1 cellular context compared by ENCODE assay signal in genomic region chr19:48772503-48772953, GRCh38.
TF ChIP-seq lines count a peak whose summit lies in the region.

No MANE protein-coding gene starts in this region.

TF ChIP-seq in K562, 482 proteins besides CTCF, POLR2A, EP300 and RAD21:
- no peak for TF ChIP-seq NCOA6 (IDR thresholded peaks at IDR 0.05)
- TF ChIP-seq, protein P1, sequence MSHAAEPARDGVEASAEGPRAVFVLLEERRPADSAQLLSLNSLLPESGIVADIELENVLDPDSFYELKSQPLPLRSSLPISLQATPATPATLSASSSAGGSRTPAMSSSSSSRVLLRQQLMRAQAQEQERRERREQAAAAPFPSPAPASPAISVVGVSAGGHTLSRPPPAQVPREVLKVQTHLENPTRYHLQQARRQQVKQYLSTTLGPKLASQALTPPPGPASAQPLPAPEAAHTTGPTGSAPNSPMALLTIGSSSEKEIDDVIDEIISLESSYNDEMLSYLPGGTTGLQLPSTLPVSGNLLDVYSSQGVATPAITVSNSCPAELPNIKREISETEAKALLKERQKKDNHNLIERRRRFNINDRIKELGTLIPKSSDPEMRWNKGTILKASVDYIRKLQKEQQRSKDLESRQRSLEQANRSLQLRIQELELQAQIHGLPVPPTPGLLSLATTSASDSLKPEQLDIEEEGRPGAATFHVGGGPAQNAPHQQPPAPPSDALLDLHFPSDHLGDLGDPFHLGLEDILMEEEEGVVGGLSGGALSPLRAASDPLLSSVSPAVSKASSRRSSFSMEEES (CRISPR knock-in tag; IDR thresholded peaks at IDR 0.05) = peak; percentile 58
TF ChIP-seq in K562: peak in this region for 1.
